Comparison of ENCODE assay signal across 8 cellular contexts in genomic region chrX:102651968-102652744, GRCh38. TPM values are rescaled to one million over a fixed set of nuclear protein-coding genes. Genes with fewer than 3 reads are reported as not detected.
DNase-seq lines count a peak whose midpoint lies in the region; ATAC-seq and TF ChIP-seq lines count a peak whose summit lies in the region.

No MANE protein-coding gene starts in this region.

- H3K9ac ChIP-seq in HUES48 (ENCODE audit: low read depth, low read length) (no peak overlapping the region), mucosa of stomach (ENCODE audit: low read length) (peak overlapping the region; percentile 55)

- peak overlapping the region; percentile 62 for H3K4me3 ChIP-seq in HUES48 (ENCODE audit: low read depth, low read length)
- H3K4me3 ChIP-seq in epithelial cell of proximal tubule (ENCODE audit: low read depth, low read length): peak overlapping the region; percentile 53
- no peak overlapping the region for H3K4me3 ChIP-seq in mucosa of stomach (ENCODE audit: low read length)

- H3K36me3 ChIP-seq in HUES48 (ENCODE audit: control insufficient read depth, insufficient read depth, low read length): no peaks in the 10 kb centered on the region
- H3K36me3 ChIP-seq in mucosa of stomach (ENCODE audit: control insufficient read depth, insufficient read depth, low read length): no peaks in the 10 kb centered on the region

- H3K4me1 ChIP-seq in HUES48 (ENCODE audit: control insufficient read depth, insufficient read depth, low read length) (no peaks in the 10 kb centered on the region), mucosa of stomach (ENCODE audit: control insufficient read depth, insufficient read depth, low read length) (no peaks in the 10 kb centered on the region)

- no peak overlapping the region for H3K27ac ChIP-seq in HUES48 (ENCODE audit: low read depth, low read length)

- H3K9me3 ChIP-seq in HUES48 (ENCODE audit: control insufficient read depth, insufficient read depth, low read length): peaks cover 2% of the 10 kb centered on the region
- H3K9me3 ChIP-seq in mucosa of stomach (ENCODE audit: control insufficient read depth, low read length): no peaks in the 10 kb centered on the region

- intact Hi-C loops in posterior vena cava (cut with DNase I): loop anchor here in 1 of 2 donors (10.0 kb wide), 1 partner anchor 137 kb away; the partner anchor contains the start of gene TMSB15A

- peaks cover 13% of the 10 kb centered on the region; the same call in 1 of the 2 replicates for H3K27me3 ChIP-seq in HUES48 (ENCODE audit: control insufficient read depth, insufficient read depth, low read length)
- H3K27me3 ChIP-seq in mucosa of stomach (ENCODE audit: control insufficient read depth, insufficient read depth, low read length): no peaks in the 10 kb centered on the region

- peak; percentile 58 for TF ChIP-seq CTCF in epithelial cell of proximal tubule (conservative IDR thresholded peaks at IDR 0.05; ENCODE audit: low read depth, low read length)

- peak; percentile 65 for ATAC-seq in GM18858 (IDR thresholded peaks at IDR 0.05; ENCODE audit: unreplicated experiment)

- peak; percentile 30 for DNase-seq in activated CD8-positive, alpha-beta memory T cell treated with anti-CD3 and anti-CD28 coated beads, Interleukin-2, amount 50 U/mL, for 1 hour (ENCODE audit: extremely low read depth)
- DNase-seq in epithelial cell of proximal tubule (ENCODE audit: low read depth) (no peak), superior temporal gyrus (ENCODE audit: extremely low spot score) (peak; percentile 61), posterior vena cava (ENCODE audit: low spot score) (no peak), NCI-H446 (lab: John Stamatoyannopoulos, UW) (no peak)

RNA-seq across cellular contexts. Expression of gene GPRASP1, which starts 0.9 kb away (rescaled TPM):
- total RNA-seq in epithelial cell of proximal tubule: 0.29 and 0.98 TPM in 2 replicates
- total RNA-seq in posterior vena cava: 10 to 100 TPM; 10.2 to 11.1 TPM

RNA-seq across cellular contexts. Expression of gene ARMCX5, which starts 52.8 kb away (rescaled TPM):
- total RNA-seq in epithelial cell of proximal tubule (6.1 and 6.4 TPM in 2 replicates), posterior vena cava (1 to 10 TPM; 8.1 to 9.6 TPM)

Comparison
In these comparisons a context has a peak if more than half of its experiments do, and no peak if none do; other contexts are left out.
1. DNase-seq: peak in activated CD8-positive, alpha-beta memory T cell treated with anti-CD3 and anti-CD28 coated beads, Interleukin-2, amount 50 U/mL, for 1 hour (single experiment) and superior temporal gyrus (single experiment); none in epithelial cell of proximal tubule (single experiment), posterior vena cava (single experiment) and NCI-H446 (0 of 2).